ENCODE assay signal across 17 cellular contexts in genomic region chr15:52728899-52729298, GRCh38. TPM values are rescaled to one million over a fixed set of nuclear protein-coding genes. Genes with fewer than 3 reads are reported as not detected.
DNase-seq lines count a peak whose midpoint lies in the region; FAIRE-seq and TF ChIP-seq lines count a peak whose summit lies in the region.
"Had no signal": no experiment of that assay in that cellular context is flagged by ENCODE, and none has a peak within 500 bp of the region (broad histone marks: within the 10 kb centered on the region; RNA-seq: fewer than 3 reads in every experiment).

No MANE protein-coding gene starts in this region.

- H3K27ac ChIP-seq in breast epithelium = no peak overlapping the region
- H3K27ac ChIP-seq in epithelial cell of prostate = peak overlapping the region; percentile 63
- H3K27ac ChIP-seq in mesendoderm (ENCODE audit: low read depth, low read length) = no peak overlapping the region
- H3K27ac ChIP-seq: parathyroid adenoma, SJSA1 had no signal

- H3K4ac ChIP-seq in mesendoderm (ENCODE audit: low read depth, low read length) = no peak overlapping the region

- no peaks in the 10 kb centered on the region for H3K79me1 ChIP-seq in mesendoderm (ENCODE audit: low read length)

- TF ChIP-seq POLR2A in breast epithelium (IDR thresholded peaks at IDR 0.05) (no peak), lower leg skin (IDR thresholded peaks at IDR 0.05) (no peak)

- CTCF ChIA-PET in MCF 10A (lab: Yijun Ruan, JAX) = interaction anchor here (1.0 to 1.4 kb wide), 2 partner anchors 49 to 472 kb away, joined by 5 to 7 read pairs; no protein-coding TSS in a partner anchor

- no peak overlapping the region for H4K8ac ChIP-seq in mesendoderm (ENCODE audit: low read depth, low read length)

- H3K18ac ChIP-seq in mesendoderm (ENCODE audit: low read length) = no peak overlapping the region

- TF ChIP-seq CTCF in MCF 10A (IDR thresholded peaks at IDR 0.05; ENCODE audit: unreplicated experiment) = no peak
- TF ChIP-seq CTCF in breast epithelium (IDR thresholded peaks at IDR 0.05) = no peak
- TF ChIP-seq CTCF in lower leg skin (IDR thresholded peaks at IDR 0.05) = no peak
- no peak for TF ChIP-seq CTCF in GM10266 (IDR thresholded peaks at IDR 0.05; ENCODE audit: control insufficient read depth, insufficient read depth, low read depth, missing control alignments)

- H3K4me3 Mint-ChIP-seq in MCF 10A (ENCODE audit: unreplicated experiment) = no peak overlapping the region

- H2BK15ac ChIP-seq in mesendoderm (replicated peaks; ENCODE audit: low read depth) = no peak overlapping the region

- no peak overlapping the region for H3K4me3 ChIP-seq in breast epithelium
- H3K4me3 ChIP-seq in mesendoderm (ENCODE audit: low read length) = no peak overlapping the region
- H3K4me3 ChIP-seq in lower leg skin (ENCODE audit: low read depth, poor library complexity, severe bottlenecking) = no peak overlapping the region
- H3K4me3 ChIP-seq: SJSA1 had no signal

- H3K9me3 Mint-ChIP-seq in MCF 10A (ENCODE audit: unreplicated experiment) = no peaks in the 10 kb centered on the region

- peaks cover 13% of the 10 kb centered on the region for H3K4me1 Mint-ChIP-seq in MCF 10A (ENCODE audit: insufficient read depth, unreplicated experiment)

- H3K4me2 ChIP-seq in mesendoderm (ENCODE audit: low read length) = no peak overlapping the region

- H3K27me3 ChIP-seq in breast epithelium = no peaks in the 10 kb centered on the region
- H3K27me3 ChIP-seq in mesendoderm (ENCODE audit: insufficient read depth, low read length, poor library complexity) = no peaks in the 10 kb centered on the region
- H3K27me3 ChIP-seq: SJSA1 had no signal

- no peak overlapping the region for H3K9ac ChIP-seq in mesendoderm (ENCODE audit: low read length)
- H3K9ac ChIP-seq: parathyroid adenoma had no signal

- H3K36me3 ChIP-seq in breast epithelium (no peaks in the 10 kb centered on the region), mesendoderm (ENCODE audit: control insufficient read depth, insufficient read depth, low read length) (no peaks in the 10 kb centered on the region)
- H3K36me3 ChIP-seq: SJSA1 had no signal

- intact Hi-C loops in MCF 10A (cut with micrococcal nuclease) = loop anchor here (1.0 kb wide), 1 partner anchor 51 kb away; no protein-coding TSS in a partner anchor
- intact Hi-C loops in breast epithelium (cut with DNase I; ENCODE audit: low total_unique reads) = no loop called here
- intact Hi-C loops in lower leg skin (cut with DNase I; ENCODE audit: low total_unique reads) = no loop called here

- H2BK5ac ChIP-seq in mesendoderm (ENCODE audit: low read length) = no peak overlapping the region

- no peak overlapping the region for H2AK5ac ChIP-seq in mesendoderm (ENCODE audit: low read length)

- H2BK120ac ChIP-seq in mesendoderm (ENCODE audit: low read depth, low read length) = no peak overlapping the region

- no CpG with 5 or more reads among the region's 2 CpGs for WGBS in mesendoderm (ENCODE audit: extremely low coverage, insufficient coverage, low lambda C conversion rate)
- 21 to 22% methylated on average over 2 of the region's 2 CpGs for WGBS in lower leg skin, 2 donors

- no peak for FAIRE-seq in urothelium cell line (lab: Jason Lieb, UNC)

- no peak overlapping the region for H3K23ac ChIP-seq in mesendoderm (ENCODE audit: low read length)

- no peak overlapping the region for H4K5ac ChIP-seq in mesendoderm (ENCODE audit: low read length)

- H3K27ac Mint-ChIP-seq in MCF 10A (ENCODE audit: low read depth, unreplicated experiment) = peak overlapping the region; percentile 61

- no peaks in the 10 kb centered on the region for H3K36me3 Mint-ChIP-seq in MCF 10A (ENCODE audit: insufficient read depth, unreplicated experiment)

- no peaks in the 10 kb centered on the region for H3K27me3 Mint-ChIP-seq in MCF 10A (ENCODE audit: insufficient read depth, unreplicated experiment)

- H3K4me1 ChIP-seq in breast epithelium (no peaks in the 10 kb centered on the region), mesendoderm (ENCODE audit: control insufficient read depth, low read depth, low read length) (no peaks in the 10 kb centered on the region)

- POLR2A ChIA-PET in MCF 10A (lab: Yijun Ruan, JAX) = interaction anchor here (0.7 to 9.0 kb wide), 4 partner anchors 9 to 77 kb away, joined by 3 to 80 read pairs (median 12); partner anchors contain the start of gene ATOSA

- no TSS peak for BruUV-seq in MCF 10A (replicated peaks; lab: Mats Ljungman, UMichigan)

- no peaks in the 10 kb centered on the region for H3K79me2 ChIP-seq in mesendoderm (ENCODE audit: control insufficient read depth, insufficient read depth, low read length)
- H3K79me2 ChIP-seq: parathyroid adenoma had no signal

- DNase-seq in MCF 10A (ENCODE audit: unreplicated experiment) (peak; percentile 73), breast epithelium (ENCODE audit: low spot score in 2 of 2) (no peak), RKO (ENCODE audit: low spot score) (peak; percentile 29), epithelial cell of prostate (ENCODE audit: low read depth, low spot score) (no peak), urothelium cell line (ENCODE audit: low spot score) (peak; percentile 23), mesendoderm (no peak), lower leg skin (ENCODE audit: low spot score in 2 of 2) (no peak), GM10266 (ENCODE audit: extremely low spot score) (no peak)
- DNase-seq: activated CD4-positive, CD25-positive, alpha-beta regulatory T cell; activated T-cell treated with anti-CD3 and anti-CD28 coated beads, Interleukin-2, amount 50 U/mL, for 1 hour; anterior cingulate cortex; DMS53; H7; NCI-H1105 treated with DMSO at 0.1 percent for 48 hours; NCI-H69 had no signal

- no peaks in the 10 kb centered on the region for H3K9me3 ChIP-seq in breast epithelium

- no peak overlapping the region for H3K56ac ChIP-seq in mesendoderm (ENCODE audit: low read length)

RNA-seq across cellular contexts. Expression of gene ATOSA, which starts 49.7 kb away (rescaled TPM):
- 21.3 and 27.6 TPM in 2 replicates for total RNA-seq in MCF 10A (2022)
- 100 to 1,000 TPM; 157 to 215 (median 168) TPM for total RNA-seq in breast epithelium
- 2.5 TPM for polyA plus RNA-seq in mesendoderm (2013, experiment 1 of 2)
- polyA plus RNA-seq in mesendoderm (2013, experiment 2 of 2) = 2.4 TPM
- total RNA-seq in lower leg skin = 10 to 100 TPM; 42.6 to 57.7 (median 50.3) TPM

Comparison
In these comparisons a context has a peak if more than half of its experiments do, and no peak if none do; other contexts are left out.
1. DNase-seq: peak in MCF 10A (single experiment), RKO (single experiment) and urothelium cell line (single experiment); none in breast epithelium (0 of 2), epithelial cell of prostate (single experiment), mesendoderm (single experiment), lower leg skin (0 of 2) and GM10266 (single experiment).